Comparison of ENCODE assay signal across 28 cellular contexts in genomic region chr11:15624701-15625100, GRCh38.
"Had no signal": no experiment of that assay in that cellular context is flagged by ENCODE, and none has a peak within 500 bp of the region (broad histone marks: within the 10 kb centered on the region; RNA-seq: fewer than 3 reads in every experiment).

No MANE protein-coding gene starts in this region.

- ATAC-seq: activated CD8-positive, alpha-beta memory T cell treated with anti-CD3 and anti-CD28 coated beads, Interleukin-2, amount 10 ng/mL, durations not matched to agents 7 days and 5 days; activated naive CD8-positive, alpha-beta T cell treated with anti-CD3 and anti-CD28 coated beads, Interleukin-2, amount 50 U/mL, for 24 hours had no signal

- H3K36me3 ChIP-seq: WERI-Rb-1 had no signal

- DNase-seq: activated CD4-positive, alpha-beta memory T cell treated with anti-CD3 and anti-CD28 coated beads, Interleukin-2, amount 10 ng/mL, durations not matched to agents 7 days and 5 days; activated CD4-positive, alpha-beta T cell treated with anti-CD3 and anti-CD28 coated beads for 1 hour; activated CD4-positive, alpha-beta T cell treated with anti-CD3 and anti-CD28 coated beads for 48 hours; activated CD4-positive, CD25-positive, alpha-beta regulatory T cell; activated CD8-positive, alpha-beta memory T cell treated with anti-CD3 and anti-CD28 coated beads for 24 hours; activated CD8-positive, alpha-beta memory T cell treated with anti-CD3 and anti-CD28 coated beads, Interleukin-2, amount 10 ng/mL, durations not matched to agents 7 days and 5 days; activated CD8-positive, alpha-beta memory T cell treated with anti-CD3 and anti-CD28 coated beads, Interleukin-2, amount 50 U/mL, for 48 hours; activated effector memory CD4-positive, alpha-beta T cell treated with Interleukin-2 at 50 U/mL for 16 hours; activated naive CD4-positive, alpha-beta T cell treated with anti-CD3 and anti-CD28 coated beads, Interleukin-2, amount 10 ng/mL, durations not matched to agents 7 days and 5 days; activated naive CD8-positive, alpha-beta T cell treated with anti-CD3 and anti-CD28 coated beads, Interleukin-2, amount 50 U/mL, for 24 hours; activated T-cell treated with anti-CD3 and anti-CD28 coated beads, Interleukin-2, amount 50 U/mL, for 48 hours; anterior cingulate cortex; caudate nucleus; Karpas-422; KBM-7; NCI-H1048; NCI-H1105 treated with DMSO at 0.1 percent for 48 hours; NCI-H1436; NCI-H1694 treated with DMSO at 0.1 percent for 48 hours; NCI-H2029; NCI-H345; NCI-H524 treated with DMSO at 0.1 percent for 48 hours; Right ventricle myocardium superior; SW 1271; T-helper 1 cell; T-helper 2 cell; T-helper 9 cell; WERI-Rb-1 had no signal

- H3K27ac ChIP-seq: WERI-Rb-1 had no signal
